ENCODE assay signal across 20 cellular contexts in genomic region chr15:97979131-97979502, GRCh38. TPM values are rescaled to one million over a fixed set of nuclear protein-coding genes. Genes with fewer than 3 reads are reported as not detected.
DNase-seq lines count a peak whose midpoint lies in the region; ATAC-seq and TF ChIP-seq lines count a peak whose summit lies in the region.
"Had no signal": no experiment of that assay in that cellular context is flagged by ENCODE, and none has a peak within 500 bp of the region (broad histone marks: within the 10 kb centered on the region; RNA-seq: fewer than 3 reads in every experiment).

No MANE protein-coding gene starts in this region.

- no peak overlapping the region for H3K9ac ChIP-seq in mammary epithelial cell (ENCODE audit: insufficient read depth, low read length)

- WGBS in mammary epithelial cell (ENCODE audit: low coverage, missing lambda C conversion rate): 92% methylated on average over 2 of the region's 2 CpGs
- 80 to 83% methylated on average over 2 of the region's 2 CpGs for WGBS in body of pancreas, 2 donors
- WGBS in right lobe of liver (ENCODE audit: insufficient coverage, low coverage, low lambda C conversion rate, missing lambda C conversion rate): 80% methylated on average over 1 of the region's 2 CpGs

- H3K36me3 ChIP-seq in mammary epithelial cell (ENCODE audit: insufficient read depth, low read length): no peaks in the 10 kb centered on the region
- H3K36me3 ChIP-seq in body of pancreas (replicated peaks in 1 of 2; ENCODE audit: insufficient read depth in 1 of 2, low read depth in 2 of 2): no peaks in the 10 kb centered on the region
- no peaks in the 10 kb centered on the region for H3K36me3 ChIP-seq in right lobe of liver

- in situ Hi-C loops in mammary epithelial cell (cut with MboI; ENCODE audit: low sequenced_read_pairs in 2 of 2): no loop called here

- no peaks in the 10 kb centered on the region for H3K27me3 Mint-ChIP-seq in MCF 10A (ENCODE audit: insufficient read depth, unreplicated experiment)
- no peaks in the 10 kb centered on the region for H3K27me3 Mint-ChIP-seq in activated CD8-positive, alpha-beta T cell treated with anti-CD3 and anti-CD28 coated beads, Interleukin-2, amount 10 ng/mL, durations not matched to agents 7 days and 5 days (ENCODE audit: low read depth)
- H3K27me3 Mint-ChIP-seq: B cell; CD4-positive, CD25-positive, alpha-beta regulatory T cell had no signal

- H2AFZ ChIP-seq in mammary epithelial cell (ENCODE audit: low read depth, low read length): no peak overlapping the region
- H2AFZ ChIP-seq: PC-9 had no signal

- H3K36me3 Mint-ChIP-seq in MCF 10A (ENCODE audit: insufficient read depth, unreplicated experiment): peaks cover 15% of the 10 kb centered on the region
- H3K36me3 Mint-ChIP-seq in activated CD8-positive, alpha-beta T cell treated with anti-CD3 and anti-CD28 coated beads, Interleukin-2, amount 10 ng/mL, durations not matched to agents 7 days and 5 days (ENCODE audit: low read depth): no peaks in the 10 kb centered on the region
- H3K36me3 Mint-ChIP-seq: CD4-positive, CD25-positive, alpha-beta regulatory T cell had no signal

- intact Hi-C loops in MCF 10A (cut with micrococcal nuclease) (no loop called here), mammary epithelial cell (cut with micrococcal nuclease) (loop anchor here (5.0 kb wide), 1 partner anchor 108 kb away; no protein-coding TSS in a partner anchor), body of pancreas (cut with DNase I) (no loop called here), right lobe of liver (cut with DNase I) (no loop called here)

- H3K27ac ChIP-seq in mammary epithelial cell (ENCODE audit: insufficient read depth, low read depth, low read length): no peak overlapping the region
- peak overlapping the region; percentile 47 to 81 (median 76) for H3K27ac ChIP-seq in body of pancreas
- peak overlapping the region; percentile 56 to 89 (median 66) for H3K27ac ChIP-seq in right lobe of liver
- H3K27ac ChIP-seq: 22Rv1, PC-9, RWPE1 had no signal

- no peak for DNase-seq in MCF 10A (ENCODE audit: unreplicated experiment)
- DNase-seq in mammary epithelial cell: no peak
- no peak for DNase-seq in body of pancreas
- DNase-seq in right lobe of liver: no peak
- DNase-seq in NCI-H82 (lab: John Stamatoyannopoulos, UW): no peak
- no peak for DNase-seq in NCI-H345 (lab: John Stamatoyannopoulos, UW)
- DNase-seq in activated CD8-positive, alpha-beta T cell treated with anti-CD3 and anti-CD28 coated beads, Interleukin-2, amount 10 ng/mL, durations not matched to agents 7 days and 5 days: no peak
- DNase-seq: CD4-positive, CD25-positive, alpha-beta regulatory T cell; GOT3; NCI-H1105 treated with DMSO at 0.1 percent for 48 hours; NCI-H1694; NCI-H2081 treated with DMSO at 0.1 percent for 48 hours; NCI-H510A; PC-9; SIG-M5 had no signal

- peaks cover 39% of the 10 kb centered on the region for H3K4me1 Mint-ChIP-seq in MCF 10A (ENCODE audit: insufficient read depth, unreplicated experiment)
- peaks cover 2% of the 10 kb centered on the region for H3K4me1 Mint-ChIP-seq in activated CD8-positive, alpha-beta T cell treated with anti-CD3 and anti-CD28 coated beads, Interleukin-2, amount 10 ng/mL, durations not matched to agents 7 days and 5 days (ENCODE audit: low read depth)

- peak overlapping the region; percentile 51 for H3K27ac Mint-ChIP-seq in MCF 10A (ENCODE audit: low read depth, unreplicated experiment)
- no peak overlapping the region for H3K27ac Mint-ChIP-seq in activated CD8-positive, alpha-beta T cell treated with anti-CD3 and anti-CD28 coated beads, Interleukin-2, amount 10 ng/mL, durations not matched to agents 7 days and 5 days
- H3K27ac Mint-ChIP-seq: B cell had no signal

- H3K4me2 ChIP-seq in mammary epithelial cell (ENCODE audit: insufficient read depth, low read depth, low read length): no peak overlapping the region
- H3K4me2 ChIP-seq: PC-9 had no signal

- H3K4me3 ChIP-seq in mammary epithelial cell (replicated peaks in 1 of 3; ENCODE audit: insufficient read depth in 1 of 3, low read depth in 2 of 3, low read length in 3 of 3) (no peak overlapping the region), body of pancreas (no peak overlapping the region), right lobe of liver (no peak overlapping the region)
- H3K4me3 ChIP-seq: PC-9 had no signal

- no peaks in the 10 kb centered on the region for H3K27me3 ChIP-seq in mammary epithelial cell (ENCODE audit: insufficient read depth, low read length)
- H3K27me3 ChIP-seq in body of pancreas: no peaks in the 10 kb centered on the region
- H3K27me3 ChIP-seq in right lobe of liver: no peaks in the 10 kb centered on the region

- no peak overlapping the region for H3K4me3 Mint-ChIP-seq in MCF 10A (ENCODE audit: unreplicated experiment)
- no peak overlapping the region for H3K4me3 Mint-ChIP-seq in activated CD8-positive, alpha-beta T cell treated with anti-CD3 and anti-CD28 coated beads, Interleukin-2, amount 10 ng/mL, durations not matched to agents 7 days and 5 days
- H3K4me3 Mint-ChIP-seq: B cell; CD4-positive, CD25-positive, alpha-beta regulatory T cell had no signal

- CTCF ChIA-PET in MCF 10A (lab: Yijun Ruan, JAX): interaction anchor here (0.6 to 2.0 kb wide), 5 partner anchors 18 to 199 kb away, joined by 3 to 5 read pairs (median 3); no protein-coding TSS in a partner anchor
- CTCF ChIA-PET in mammary epithelial cell (lab: Charles Lee; ENCODE audit: low non-redundant PET): no interaction called here
- CTCF ChIA-PET in activated CD8-positive, alpha-beta T cell treated with anti-CD3 and anti-CD28 coated beads, Interleukin-2, amount 10 ng/mL, durations not matched to agents 7 days and 5 days (lab: Charles Lee): no interaction called here

- H3K4me1 ChIP-seq in mammary epithelial cell (ENCODE audit: insufficient read depth, low read length) (peaks cover 23% of the 10 kb centered on the region), body of pancreas (peaks cover 47% of the 10 kb centered on the region), right lobe of liver (peaks cover 0 to 41% (median 11%) of the 10 kb centered on the region in 4 donors)

- H3K9me3 Mint-ChIP-seq in MCF 10A (ENCODE audit: unreplicated experiment): no peaks in the 10 kb centered on the region
- H3K9me3 Mint-ChIP-seq in activated CD8-positive, alpha-beta T cell treated with anti-CD3 and anti-CD28 coated beads, Interleukin-2, amount 10 ng/mL, durations not matched to agents 7 days and 5 days (ENCODE audit: insufficient read depth): no peaks in the 10 kb centered on the region

- ATAC-seq in body of pancreas: no peak
- no peak for ATAC-seq in right lobe of liver
- ATAC-seq in GM21737 (IDR thresholded peaks at IDR 0.05; ENCODE audit: unreplicated experiment): no peak
- ATAC-seq in activated CD8-positive, alpha-beta T cell treated with anti-CD3 and anti-CD28 coated beads, Interleukin-2, amount 10 ng/mL, durations not matched to agents 7 days and 5 days: no peak
- ATAC-seq: HCT116 had no signal

- H3K9me3 ChIP-seq in mammary epithelial cell (replicated peaks; ENCODE audit: insufficient read depth, low read length) (no peaks in the 10 kb centered on the region), body of pancreas (no peaks in the 10 kb centered on the region), right lobe of liver (no peaks in the 10 kb centered on the region)

- H3K79me2 ChIP-seq in mammary epithelial cell (ENCODE audit: insufficient read depth, low read length): no peaks in the 10 kb centered on the region

- BruUV-seq in MCF 10A (replicated peaks; lab: Mats Ljungman, UMichigan): no TSS peak
- BruUV-seq in mammary epithelial cell (replicated peaks; lab: Mats Ljungman, UMichigan): no TSS peak

- dilution Hi-C loops in mammary epithelial cell (cut with HindIII; ENCODE audit: low sequenced_read_pairs): loop anchor here (10.0 kb wide), 1 partner anchor 186 kb away; no protein-coding TSS in a partner anchor

- TF ChIP-seq CTCF in MCF 10A (IDR thresholded peaks at IDR 0.05; ENCODE audit: unreplicated experiment): no peak
- no peak for TF ChIP-seq CTCF in mammary epithelial cell (conservative IDR thresholded peaks at IDR 0.05 in 1 of 2, IDR thresholded peaks at IDR 0.05 in 1 of 2; ENCODE audit: extremely low read depth in 1 of 2, insufficient read depth in 1 of 2, low read depth in 1 of 2, low read length in 2 of 2)
- no peak for TF ChIP-seq CTCF in body of pancreas (IDR thresholded peaks at IDR 0.05)
- no peak for TF ChIP-seq CTCF in right lobe of liver (IDR thresholded peaks at IDR 0.05)

- no peaks in the 10 kb centered on the region for H4K20me1 ChIP-seq in mammary epithelial cell (ENCODE audit: insufficient read depth, low read length)

- TF ChIP-seq POLR2A in body of pancreas (IDR thresholded peaks at IDR 0.05) (no peak), right lobe of liver (IDR thresholded peaks at IDR 0.05) (no peak)

- POLR2A ChIA-PET in MCF 10A (lab: Yijun Ruan, JAX): interaction anchor here (0.8 to 4.8 kb wide), 3 partner anchors 18 to 55 kb away, joined by 3 to 45 read pairs (median 40); no protein-coding TSS in a partner anchor
- POLR2A ChIA-PET in activated CD8-positive, alpha-beta T cell treated with anti-CD3 and anti-CD28 coated beads, Interleukin-2, amount 10 ng/mL, durations not matched to agents 7 days and 5 days (lab: Charles Lee): no interaction called here

RNA-seq across cellular contexts. Expression of gene ARRDC4, which starts 18.6 kb away (rescaled TPM):
- total RNA-seq in MCF 10A (2022) (36.0 and 39.8 TPM in 2 replicates), mammary epithelial cell (10 to 100 TPM; 18.3 to 61.5 TPM), body of pancreas (10 to 100 TPM; 29.6 to 31.0 TPM), right lobe of liver (10 to 100 TPM in 3 of 6 experiments, 1 to 10 TPM in 3; 5.0 to 17.4 (median 12.7) TPM)
- polyA plus RNA-seq in mammary epithelial cell: 8.9 TPM
- 8.0 TPM for polyA minus RNA-seq in mammary epithelial cell
- total RNA-seq in activated CD8-positive, alpha-beta T cell treated with anti-CD3 and anti-CD28 coated beads, Interleukin-2, amount 10 ng/mL, durations not matched to agents 7 days and 5 days: under 1 TPM; 0.18 to 0.24 TPM

Comparison
In these comparisons a context has a peak if more than half of its experiments do, and no peak if none do; other contexts are left out.
1. RNA of gene ARRDC4, which starts 18.6 kb away (total RNA-seq): 18.3 to 61.5 TPM in mammary epithelial cell, 36.0 to 39.8 TPM in MCF 10A, 29.6 to 31.0 TPM in body of pancreas and 5.0 to 17.4 TPM in right lobe of liver; 0.18 to 0.24 TPM in activated CD8-positive, alpha-beta T cell treated with anti-CD3 and anti-CD28 coated beads, Interleukin-2, amount 10 ng/mL, durations not matched to agents 7 days and 5 days; every median in the first group is over 4 times any median in the second.